ENCODE assay signal across 1 cellular context in genomic region chr3:13111874-13112520, GRCh38.
TF ChIP-seq lines count a peak whose summit lies in the region.

No MANE protein-coding gene starts in this region.

TF ChIP-seq in HepG2, 621 proteins besides CTCF, POLR2A, EP300 and RAD21 (continued from another document and continues in another):
- no peak for TF ChIP-seq ZNF704 (CRISPR knock-in tag; IDR thresholded peaks at IDR 0.05; ENCODE audit: borderline replicate concordance)
- no peak for TF ChIP-seq BATF2 (CRISPR knock-in tag; IDR thresholded peaks at IDR 0.05)
- no peak for TF ChIP-seq ZNF747 (CRISPR knock-in tag; IDR thresholded peaks at IDR 0.05; ENCODE audit: borderline replicate concordance)
- no peak for TF ChIP-seq BCLAF1 (IDR thresholded peaks at IDR 0.05)
- TF ChIP-seq ZNF367 (CRISPR knock-in tag; IDR thresholded peaks at IDR 0.05; ENCODE audit: borderline replicate concordance): no peak
- TF ChIP-seq PAWR (CRISPR knock-in tag; IDR thresholded peaks at IDR 0.05; ENCODE audit: borderline replicate concordance): no peak
- no peak for TF ChIP-seq ELF4 (CRISPR knock-in tag; IDR thresholded peaks at IDR 0.05; ENCODE audit: borderline replicate concordance)
- TF ChIP-seq SRSF9 (IDR thresholded peaks at IDR 0.05; ENCODE audit: borderline replicate concordance, insufficient read depth, low read depth, low read length, poor library complexity, severe bottlenecking): no peak
- TF ChIP-seq ATF7 (IDR thresholded peaks at IDR 0.05): no peak
- TF ChIP-seq ATF7 (CRISPR knock-in tag; IDR thresholded peaks at IDR 0.05): no peak
- TF ChIP-seq ZNF781 (CRISPR knock-in tag; IDR thresholded peaks at IDR 0.05; ENCODE audit: borderline replicate concordance, not compliant biosample characterization): no peak
- no peak for TF ChIP-seq ZIK1 (CRISPR knock-in tag; IDR thresholded peaks at IDR 0.05; ENCODE audit: borderline replicate concordance, low read depth)
- no peak for TF ChIP-seq AHR (CRISPR knock-in tag; IDR thresholded peaks at IDR 0.05)
- TF ChIP-seq ZNF547 (CRISPR knock-in tag; IDR thresholded peaks at IDR 0.05): peak; percentile 55; the same call in 1 of the 2 replicates
- no peak for TF ChIP-seq ZNF326 (CRISPR knock-in tag; IDR thresholded peaks at IDR 0.05; ENCODE audit: borderline replicate concordance)
- TF ChIP-seq FOXO1 (CRISPR knock-in tag; IDR thresholded peaks at IDR 0.05): no peak; the same call in 1 of the 2 replicates
- TF ChIP-seq ZNF850 (CRISPR knock-in tag; conservative IDR thresholded peaks at IDR 0.05): no peak
- no peak for TF ChIP-seq HNF4G (IDR thresholded peaks at IDR 0.05; ENCODE audit: borderline replicate concordance, low read depth, low read length)
- no peak for TF ChIP-seq HNF4G (CRISPR knock-in tag; IDR thresholded peaks at IDR 0.05; ENCODE audit: borderline replicate concordance, low read depth)
- no peak for TF ChIP-seq LCORL (IDR thresholded peaks at IDR 0.05)
- TF ChIP-seq LCORL (CRISPR knock-in tag; IDR thresholded peaks at IDR 0.05): 0 out of 2 replicates have a peak, but pooled peaks have one; percentile 38
- no peak for TF ChIP-seq ZNF530 (CRISPR knock-in tag; IDR thresholded peaks at IDR 0.05; ENCODE audit: low read depth)
- TF ChIP-seq HOXA3 (CRISPR knock-in tag; IDR thresholded peaks at IDR 0.05): 0 out of 2 replicates have a peak, but pooled peaks have one; percentile 26
- peak; percentile 79 for TF ChIP-seq ZKSCAN5 (CRISPR knock-in tag; IDR thresholded peaks at IDR 0.05)
- TF ChIP-seq JUNB (CRISPR knock-in tag; IDR thresholded peaks at IDR 0.05; ENCODE audit: borderline replicate concordance): no peak
- TF ChIP-seq THAP8 (CRISPR knock-in tag; IDR thresholded peaks at IDR 0.05; ENCODE audit: borderline replicate concordance): no peak
- TF ChIP-seq KLF6 (CRISPR knock-in tag; IDR thresholded peaks at IDR 0.05): no peak
- no peak for TF ChIP-seq HNRNPLL (IDR thresholded peaks at IDR 0.05; ENCODE audit: low read depth, low read length, poor library complexity, severe bottlenecking)
- no peak for TF ChIP-seq SRSF4 (IDR thresholded peaks at IDR 0.05; ENCODE audit: low read depth, low read length, poor library complexity, severe bottlenecking)
- TF ChIP-seq MTA1 (CRISPR knock-in tag; IDR thresholded peaks at IDR 0.05; ENCODE audit: borderline replicate concordance): no peak
- no peak for TF ChIP-seq ZNF121 (CRISPR knock-in tag; IDR thresholded peaks at IDR 0.05)
- no peak for TF ChIP-seq ZNF672 (CRISPR knock-in tag; IDR thresholded peaks at IDR 0.05)
- no peak for TF ChIP-seq ZNF34 (CRISPR knock-in tag; IDR thresholded peaks at IDR 0.05; ENCODE audit: borderline replicate concordance)
- no peak for TF ChIP-seq HNRNPUL1 (IDR thresholded peaks at IDR 0.05; ENCODE audit: low read depth, low read length)
- TF ChIP-seq MAZ (IDR thresholded peaks at IDR 0.05; ENCODE audit: borderline replicate concordance, low read depth, low read length): no peak
- TF ChIP-seq MAZ (CRISPR knock-in tag; IDR thresholded peaks at IDR 0.05; ENCODE audit: low read depth): no peak
- TF ChIP-seq NFYB (CRISPR knock-in tag; IDR thresholded peaks at IDR 0.05): peak; percentile 51
- TF ChIP-seq ARID5B (CRISPR knock-in tag; IDR thresholded peaks at IDR 0.05): peak; percentile 19; the same call in 1 of the 2 replicates
- TF ChIP-seq ZNF275 (CRISPR knock-in tag; IDR thresholded peaks at IDR 0.05; ENCODE audit: borderline replicate concordance): no peak
- TF ChIP-seq ZNF136 (CRISPR knock-in tag; IDR thresholded peaks at IDR 0.05; ENCODE audit: low read depth): no peak
- no peak for TF ChIP-seq NFE2L2 (IDR thresholded peaks at IDR 0.05; ENCODE audit: low read length)
- TF ChIP-seq ZBTB10 (CRISPR knock-in tag; IDR thresholded peaks at IDR 0.05; ENCODE audit: borderline replicate concordance): no peak
- TF ChIP-seq ZNF296 (CRISPR knock-in tag; conservative IDR thresholded peaks at IDR 0.05): peak; percentile 97
- TF ChIP-seq SMARCE1 (IDR thresholded peaks at IDR 0.05; ENCODE audit: borderline replicate concordance): no peak
- no peak for TF ChIP-seq TCF7 (IDR thresholded peaks at IDR 0.05; ENCODE audit: low read depth)
- peak; percentile 44; the same call in 1 of the 2 replicates for TF ChIP-seq ZNF350 (CRISPR knock-in tag; IDR thresholded peaks at IDR 0.05; ENCODE audit: borderline replicate concordance, low read depth)
- no peak for TF ChIP-seq ZNF432 (CRISPR knock-in tag; IDR thresholded peaks at IDR 0.05; ENCODE audit: borderline replicate concordance)
- peak; percentile 32; the same call in 1 of the 2 replicates for TF ChIP-seq MEIS2 (CRISPR knock-in tag; IDR thresholded peaks at IDR 0.05)
- no peak for TF ChIP-seq POGK (CRISPR knock-in tag; conservative IDR thresholded peaks at IDR 0.05)
- TF ChIP-seq GPN1 (CRISPR knock-in tag; IDR thresholded peaks at IDR 0.05; ENCODE audit: borderline replicate concordance): no peak
- TF ChIP-seq ZNF343 (CRISPR knock-in tag; IDR thresholded peaks at IDR 0.05): no peak
- TF ChIP-seq TAF1 (CRISPR knock-in tag; IDR thresholded peaks at IDR 0.05): no peak
- TF ChIP-seq ZNF383 (CRISPR knock-in tag; IDR thresholded peaks at IDR 0.05; ENCODE audit: borderline replicate concordance): no peak
- TF ChIP-seq FUBP1 (CRISPR knock-in tag; IDR thresholded peaks at IDR 0.05; ENCODE audit: borderline replicate concordance): no peak
- no peak for TF ChIP-seq ZNF782 (CRISPR knock-in tag; IDR thresholded peaks at IDR 0.05; ENCODE audit: borderline replicate concordance)
